In the genomic region with DNA sequence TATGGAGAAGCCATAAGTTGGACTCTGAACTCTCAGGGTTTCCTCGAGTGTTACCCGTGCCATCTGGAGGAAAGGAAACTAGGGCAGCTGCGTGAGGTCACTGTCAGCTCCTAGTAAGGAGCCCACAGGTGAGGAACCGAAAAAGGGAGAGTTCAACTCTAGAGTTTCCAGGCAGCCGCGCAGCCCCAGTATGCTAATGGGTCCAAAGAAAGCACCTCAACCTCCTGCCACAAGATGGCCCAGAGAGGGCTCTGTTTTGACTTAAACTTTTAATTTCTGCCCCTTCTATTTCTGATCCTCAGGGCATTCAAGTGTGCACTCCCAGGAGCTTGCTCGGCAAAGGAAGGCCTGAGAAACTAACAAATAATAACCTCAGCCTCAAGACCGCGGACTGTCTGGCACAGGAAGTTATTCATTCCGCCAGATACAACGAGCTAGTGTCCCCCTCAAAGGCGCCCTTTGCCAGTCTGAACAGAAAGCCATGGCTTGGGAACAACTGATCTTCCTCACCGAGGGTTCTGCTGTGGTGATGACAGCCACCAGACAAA, we compare ENCODE assay signal across 8 cellular contexts. TPM values are rescaled to one million over a fixed set of nuclear protein-coding genes. Genes with fewer than 3 reads are reported as not detected.
DNase-seq lines count a peak whose midpoint lies in the region; ATAC-seq and TF ChIP-seq lines count a peak whose summit lies in the region.

No MANE protein-coding gene starts in this region.

- TF ChIP-seq CTCF in GM12873 (IDR thresholded peaks at IDR 0.05; ENCODE audit: insufficient read depth, low read depth, low read length, missing control alignments) (peak; percentile 46), HL-60 (IDR thresholded peaks at IDR 0.05; ENCODE audit: insufficient read depth, low read length) (no peak)

- peak overlapping the region; percentile 42 for H3K27ac ChIP-seq in HL-60 (replicated peaks)
- peak overlapping the region; percentile 92 for H3K27ac ChIP-seq in temporal lobe (ENCODE audit: low read depth, low read length)

- no peaks in the 10 kb centered on the region for H3K27me3 ChIP-seq in HL-60 (ENCODE audit: insufficient read depth, poor library complexity, severe bottlenecking)

- no peak overlapping the region for H3K4me3 ChIP-seq in HL-60 (replicated peaks; ENCODE audit: insufficient read depth, low read length)

- ATAC-seq in GM21390 (IDR thresholded peaks at IDR 0.05; ENCODE audit: unreplicated experiment), result peak; percentile 81

- no peak for DNase-seq in HL-60 (ENCODE audit: low read depth in 1 of 2, low spot score in 1 of 2)
- peak in 53 of 58 donors; percentile 3 to 84 (median 56) for DNase-seq in anterior cingulate cortex (lab: John Stamatoyannopoulos, UW)
- DNase-seq in left kidney (ENCODE audit: low read depth, low spot score), result peak; percentile 73
- DNase-seq in EL, result no peak
- no peak for DNase-seq in activated gamma-delta T cell treated with Interleukin-2 at 50 U/mL for 16 hours

RNA-seq across cellular contexts. Expression of gene SCARB2, which starts 13.9 kb away (rescaled TPM):
- 196 TPM for total RNA-seq in temporal lobe

RNA-seq across cellular contexts. Expression of gene NUP54, which starts 51.5 kb away (rescaled TPM):
- 81.1 TPM for total RNA-seq in temporal lobe

RNA-seq across cellular contexts. Expression of gene FAM47E, which starts 51.8 kb away (rescaled TPM):
- total RNA-seq in temporal lobe, result 2.5 TPM

Comparison
In these comparisons a context has a peak if more than half of its experiments do, and no peak if none do; other contexts are left out.
1. DNase-seq: peak in anterior cingulate cortex (53 of 58) and left kidney (single experiment); none in HL-60 (0 of 2), EL (single experiment) and activated gamma-delta T cell treated with Interleukin-2 at 50 U/mL for 16 hours (single experiment).